Comparison of ENCODE assay signal across 22 cellular contexts in genomic region chr16:49874613-49875237, GRCh38. TPM values are rescaled to one million over a fixed set of nuclear protein-coding genes. Genes with fewer than 3 reads are reported as not detected.
"Had no signal": no experiment of that assay in that cellular context is flagged by ENCODE, and none has a peak within 500 bp of the region (broad histone marks: within the 10 kb centered on the region; RNA-seq: fewer than 3 reads in every experiment).

No MANE protein-coding gene starts in this region.

- H3K27ac ChIP-seq: coronary artery, left lung, psoas muscle, skin epidermis, spleen, thoracic aorta, upper lobe of right lung, uterus had no signal

- H3K9me3 Mint-ChIP-seq: effector memory CD8-positive, alpha-beta T cell; nephron progenitor cell; stimulated activated memory B cell treated with anti-CD40 and anti-IgM and Interleukin-4, amounts not matched to agents 10 μg/mL and 1 μg/mL and 100 μg/mL, for 72 hours had no signal

- H3K36me3 Mint-ChIP-seq: stimulated activated memory B cell treated with anti-CD40 and anti-IgM and Interleukin-4, amounts not matched to agents 10 μg/mL and 1 μg/mL and 100 μg/mL, for 72 hours had no signal

- H3K9me3 ChIP-seq: left lung, ovary, psoas muscle, spleen, thoracic aorta, tibial nerve, upper lobe of right lung, uterus had no signal

- H3K4me3 Mint-ChIP-seq: effector memory CD8-positive, alpha-beta T cell; naive thymus-derived CD8-positive, alpha-beta T cell; nephron progenitor cell; stimulated activated memory B cell treated with anti-CD40 and anti-IgM and Interleukin-4, amounts not matched to agents 10 μg/mL and 1 μg/mL and 100 μg/mL, for 72 hours had no signal

- H3K36me3 ChIP-seq: left lung, ovary, spleen, thoracic aorta, tibial nerve, upper lobe of right lung, uterus had no signal

- ATAC-seq: effector memory CD8-positive, alpha-beta T cell; left lung; naive thymus-derived CD8-positive, alpha-beta T cell; psoas muscle; right cardiac atrium; stimulated activated memory B cell treated with anti-CD40 and anti-IgM and Interleukin-4, amounts not matched to agents 10 μg/mL and 1 μg/mL and 100 μg/mL, for 72 hours; stimulated activated naive CD8-positive, alpha-beta T cell treated with anti-CD3 and anti-CD28 coated beads, Interleukin-15, Interleukin-2, amounts not matched to agents 100 U/mL and 50 U/mL, for 24 hours; upper lobe of right lung had no signal

- H3K4me3 ChIP-seq: coronary artery, left lung, ovary, psoas muscle, skin epidermis, spleen, thoracic aorta, tibial nerve, upper lobe of right lung, uterus had no signal

- H3K27ac Mint-ChIP-seq: effector memory CD8-positive, alpha-beta T cell; naive thymus-derived CD8-positive, alpha-beta T cell; nephron progenitor cell; stimulated activated memory B cell treated with anti-CD40 and anti-IgM and Interleukin-4, amounts not matched to agents 10 μg/mL and 1 μg/mL and 100 μg/mL, for 72 hours had no signal

- H3K27me3 ChIP-seq: ovary, upper lobe of right lung, uterus had no signal

- DNase-seq: dermis blood vessel endothelial cell; effector memory CD8-positive, alpha-beta T cell; kidney; left lung; mesendoderm; midbrain; naive thymus-derived CD8-positive, alpha-beta T cell; nephron progenitor cell; nucleus accumbens; ovary; psoas muscle; right cardiac atrium; spleen; stimulated activated CD4-positive, alpha-beta T cell treated with anti-CD3 and anti-CD28 coated beads, Interleukin-4, amount 100 ng/mL, for 4 hours; stimulated activated naive CD8-positive, alpha-beta T cell treated with anti-CD3 and anti-CD28 coated beads, Interleukin-15, Interleukin-2, amounts not matched to agents 100 U/mL and 50 U/mL, for 24 hours; upper lobe of right lung; uterus had no signal

- H3K4me1 ChIP-seq: psoas muscle had no signal

RNA-seq across cellular contexts. Expression of gene ZNF423, which starts 18.8 kb away (rescaled TPM):
- total RNA-seq: naive thymus-derived CD8-positive, alpha-beta T cell had no signal
